In the genomic region with DNA sequence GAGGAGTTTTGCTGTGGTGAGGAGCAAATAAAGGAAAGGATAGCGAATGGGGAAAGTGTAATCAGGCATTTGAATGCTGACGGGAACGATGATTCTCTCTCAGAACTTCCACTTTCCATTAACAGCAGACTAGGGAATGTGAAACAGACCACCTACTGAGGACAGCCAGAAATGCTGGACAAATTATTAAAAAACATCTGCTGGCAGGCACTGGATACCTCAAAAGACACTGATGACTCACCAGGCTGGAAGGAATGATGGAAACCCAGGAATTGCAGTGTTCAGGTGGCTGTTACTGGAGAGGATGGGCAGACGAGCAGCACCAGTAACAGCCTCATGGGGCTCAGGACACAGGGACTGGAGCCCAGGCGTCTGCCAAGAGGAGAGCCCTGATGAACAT, we compare ENCODE assay signal across 12 cellular contexts. TPM values are rescaled to one million over a fixed set of nuclear protein-coding genes. Genes with fewer than 3 reads are reported as not detected.
DNase-seq lines count a peak whose midpoint lies in the region; ATAC-seq and TF ChIP-seq lines count a peak whose summit lies in the region.
"Had no signal": no experiment of that assay in that cellular context is flagged by ENCODE, and none has a peak within 500 bp of the region (broad histone marks: within the 10 kb centered on the region; RNA-seq: fewer than 3 reads in every experiment).

No MANE protein-coding gene starts in this region.

- peaks cover 6% of the 10 kb centered on the region; the same call in 2 of the 3 replicates for H3K4me1 Mint-ChIP-seq in GM23338
- H3K4me1 Mint-ChIP-seq in activated T-helper 17 cell treated with anti-CD3 and anti-CD28 coated beads, Interleukin-2, amount 50 U/mL, for 72 hours, result peaks cover 17% of the 10 kb centered on the region
- H3K4me1 Mint-ChIP-seq: brain had no signal

- 0 out of 2 replicates have a peak, but pooled peaks cover 6% of the 10 kb centered on the region for H3F3A ChIP-seq in GM23338 (replicated peaks; ENCODE audit: low read depth)

- ATAC-seq in GM23338 (peak; percentile 40), foreskin keratinocyte (peak; percentile 58), GM18517 (IDR thresholded peaks at IDR 0.05; ENCODE audit: unreplicated experiment) (no peak), GM18907 (IDR thresholded peaks at IDR 0.05; ENCODE audit: unreplicated experiment) (no peak)
- ATAC-seq in activated T-helper 17 cell treated with anti-CD3 and anti-CD28 coated beads, Interleukin-2, amount 50 U/mL, for 72 hours (replicated peaks), result no peak

- H3K27me3 Mint-ChIP-seq in GM23338 (ENCODE audit: insufficient read depth, low read depth, poor library complexity), result peaks cover 10% of the 10 kb centered on the region
- no peaks in the 10 kb centered on the region for H3K27me3 Mint-ChIP-seq in activated T-helper 17 cell treated with anti-CD3 and anti-CD28 coated beads, Interleukin-2, amount 50 U/mL, for 72 hours
- H3K27me3 Mint-ChIP-seq: brain had no signal

- H3K4me3 ChIP-seq in AG04450 (ENCODE audit: low read depth, low read length), result no peak overlapping the region
- no peak overlapping the region for H3K4me3 ChIP-seq in GM23338
- H3K4me3 ChIP-seq: neural progenitor cell had no signal

- DNase-seq in AG04450 (ENCODE audit: low read depth, low spot score), result peak; percentile 11
- DNase-seq in GM23338 (ENCODE audit: low spot score), result peak; percentile 44
- DNase-seq in foreskin keratinocyte, result peak in 1 of 2 donors; percentile 66
- no peak for DNase-seq in activated T-cell treated with anti-CD3 and anti-CD28 coated beads, Interleukin-2, amount 50 U/mL, for 1 hour
- no peak for DNase-seq in NK-92 treated with Interleukin-12 subunit alpha and Interleukin-12 subunit beta, amount 100 ng/mL, for 24 hours (lab: John Stamatoyannopoulos, UW)
- DNase-seq: NCI-H2171 treated with DMSO at 0.1 percent for 48 hours; stimulated activated CD4-positive, alpha-beta T cell treated with anti-CD3 and anti-CD28 coated beads, Interleukin-12 subunit alpha, Interleukin-12 subunit beta, amount 100 ng/mL, for 4 hours had no signal

- no peaks in the 10 kb centered on the region for H3K9me3 Mint-ChIP-seq in GM23338
- H3K9me3 Mint-ChIP-seq in activated T-helper 17 cell treated with anti-CD3 and anti-CD28 coated beads, Interleukin-2, amount 50 U/mL, for 72 hours, result no peaks in the 10 kb centered on the region
- H3K9me3 Mint-ChIP-seq: neural progenitor cell had no signal

- H3K36me3 ChIP-seq in GM23338 (ENCODE audit: insufficient read depth), result no peaks in the 10 kb centered on the region
- H3K36me3 ChIP-seq: neural progenitor cell had no signal

- no peak for TF ChIP-seq CTCF in AG04450 (IDR thresholded peaks at IDR 0.05; ENCODE audit: low read depth, low read length)
- no peak for TF ChIP-seq CTCF in GM23338 (conservative IDR thresholded peaks at IDR 0.05; ENCODE audit: low read depth in 2 of 2)
- no peak for TF ChIP-seq CTCF in foreskin keratinocyte (conservative IDR thresholded peaks at IDR 0.05)

- H3K4me1 ChIP-seq in GM23338 (ENCODE audit: insufficient read depth) (peaks cover 3% of the 10 kb centered on the region; the same call in 1 of the 2 replicates), foreskin keratinocyte (peaks cover 6% of the 10 kb centered on the region)

- H3K27me3 ChIP-seq in AG04450 (ENCODE audit: control insufficient read depth, insufficient read depth, low read length) (no peaks in the 10 kb centered on the region), GM23338 (ENCODE audit: insufficient read depth) (no peaks in the 10 kb centered on the region), foreskin keratinocyte (no peaks in the 10 kb centered on the region)
- H3K27me3 ChIP-seq: neural progenitor cell had no signal

- H4K20me1 ChIP-seq in GM23338 (replicated peaks; ENCODE audit: insufficient read depth), result no peaks in the 10 kb centered on the region; the same call in 1 of the 2 replicates

- POLR2A ChIA-PET in AG04450 (lab: Yijun Ruan, JAX), result no interaction called here

- H3K79me2 ChIP-seq in GM23338 (replicated peaks; ENCODE audit: insufficient read depth), result no peaks in the 10 kb centered on the region

- peaks cover 3% of the 10 kb centered on the region; the same call in 1 of the 3 replicates for H3K36me3 Mint-ChIP-seq in GM23338 (ENCODE audit: low read depth)
- H3K36me3 Mint-ChIP-seq in activated T-helper 17 cell treated with anti-CD3 and anti-CD28 coated beads, Interleukin-2, amount 50 U/mL, for 72 hours (ENCODE audit: low read depth), result peaks cover 10% of the 10 kb centered on the region

- H3K4me2 ChIP-seq in GM23338, result no peak overlapping the region
- H3K4me2 ChIP-seq: neural progenitor cell had no signal

- H3K27ac Mint-ChIP-seq in GM23338, result no peak overlapping the region
- peak overlapping the region; percentile 58 for H3K27ac Mint-ChIP-seq in activated T-helper 17 cell treated with anti-CD3 and anti-CD28 coated beads, Interleukin-2, amount 50 U/mL, for 72 hours
- H3K27ac Mint-ChIP-seq: brain, neural progenitor cell had no signal

- H2AFZ ChIP-seq in GM23338, result no peak overlapping the region
- H2AFZ ChIP-seq: neural progenitor cell had no signal

- peaks cover 4% of the 10 kb centered on the region; the same call in 1 of the 2 replicates for H3K9me3 ChIP-seq in AG04450 (ENCODE audit: control insufficient read depth, insufficient read depth, low read length)

- no peak overlapping the region for H3K27ac ChIP-seq in AG04450 (ENCODE audit: low read depth, low read length)
- H3K27ac ChIP-seq in GM23338 (ENCODE audit: low read depth), result no peak overlapping the region
- no peak overlapping the region for H3K27ac ChIP-seq in foreskin keratinocyte
- H3K27ac ChIP-seq: neural progenitor cell had no signal

- no peaks in the 10 kb centered on the region for H3K9me2 ChIP-seq in GM23338 (ENCODE audit: insufficient read depth)

- CTCF ChIA-PET in AG04450 (lab: Charles Lee), result no interaction called here

- H3K4me3 Mint-ChIP-seq in GM23338, result no peak overlapping the region
- H3K4me3 Mint-ChIP-seq in activated T-helper 17 cell treated with anti-CD3 and anti-CD28 coated beads, Interleukin-2, amount 50 U/mL, for 72 hours, result peak overlapping the region; percentile 47
- H3K4me3 Mint-ChIP-seq: brain, neural progenitor cell had no signal

TF ChIP-seq in GM23338, 12 proteins besides CTCF, POLR2A, EP300 and RAD21 (continues in another document):
- TF ChIP-seq ZNF114 (CRISPR knock-in tag; IDR thresholded peaks at IDR 0.05), result no peak
- no peak for TF ChIP-seq ZNF331 (CRISPR knock-in tag; IDR thresholded peaks at IDR 0.05; ENCODE audit: low read depth)

RNA-seq across cellular contexts. Expression of a gene that starts 33.4 kb away (rescaled TPM):
- polyA plus RNA-seq in AG04450 (2011; rRNA removed) (5.0 and 7.8 TPM in 2 replicates), GM23338 (2016; fragmentation: Nextera tagmentation; extraction: Ambion mirVana) (4.5 and 5.8 TPM in 2 replicates), foreskin keratinocyte (2.4 and 2.5 TPM in 2 replicates)
- polyA minus RNA-seq in AG04450 (2011; rRNA and poly(A)+ RNA removed), result 18.2 and 20.5 TPM in 2 replicates
- total RNA-seq in GM23338 (2014; rRNA removed; shearing (Covaris generic)), result 6.3 and 12.6 TPM in 2 replicates
- 10 to 100 TPM; 36.6 to 90.7 TPM for total RNA-seq in activated T-helper 17 cell treated with anti-CD3 and anti-CD28 coated beads, Interleukin-2, amount 50 U/mL, for 72 hours
- 3.4 and 4.6 TPM in 2 replicates for total RNA-seq in foreskin keratinocyte

RNA-seq across cellular contexts. Expression of a gene that starts 37.8 kb away (rescaled TPM):
- 0.04 and 0.09 TPM in 2 replicates for polyA plus RNA-seq in AG04450 (2011; rRNA removed)
- polyA minus RNA-seq in AG04450 (2011; rRNA and poly(A)+ RNA removed), result not detected in 2 replicates
- total RNA-seq in GM23338 (2014; rRNA removed; shearing (Covaris generic)), result 3.9 and 5.6 TPM in 2 replicates
- polyA plus RNA-seq in GM23338 (2016; fragmentation: Nextera tagmentation; extraction: Ambion mirVana), result 5.6 and 7.6 TPM in 2 replicates
- total RNA-seq in activated T-helper 17 cell treated with anti-CD3 and anti-CD28 coated beads, Interleukin-2, amount 50 U/mL, for 72 hours, result 1 to 10 TPM in 1 of 2 donors, under 1 TPM in 1; 0.84 to 2.1 TPM
- 3.1 and 4.0 TPM in 2 replicates for total RNA-seq in foreskin keratinocyte
- polyA plus RNA-seq in foreskin keratinocyte, result 4.2 and 5.0 TPM in 2 replicates

RNA-seq across cellular contexts. Expression of a gene that starts 53.5 kb away (rescaled TPM):
- polyA plus RNA-seq in AG04450 (2011; rRNA removed) (8.3 and 12.2 TPM in 2 replicates), GM23338 (2016; fragmentation: Nextera tagmentation; extraction: Ambion mirVana) (2.2 and 2.3 TPM in 2 replicates), foreskin keratinocyte (18.7 and 20.0 TPM in 2 replicates)
- polyA minus RNA-seq in AG04450 (2011; rRNA and poly(A)+ RNA removed), result 5.2 and 5.3 TPM in 2 replicates
- total RNA-seq in GM23338 (2014; rRNA removed; shearing (Covaris generic)), result 7.7 and 8.9 TPM in 2 replicates
- 10 to 100 TPM; 15.7 to 58.8 TPM for total RNA-seq in activated T-helper 17 cell treated with anti-CD3 and anti-CD28 coated beads, Interleukin-2, amount 50 U/mL, for 72 hours
- 21.1 and 23.8 TPM in 2 replicates for total RNA-seq in foreskin keratinocyte

Comparison
In these comparisons a context has a peak if more than half of its experiments do, and no peak if none do; other contexts are left out.
1. DNase-seq: peak in AG04450 (single experiment) and GM23338 (single experiment); none in activated T-cell treated with anti-CD3 and anti-CD28 coated beads, Interleukin-2, amount 50 U/mL, for 1 hour (single experiment) and NK-92 treated with Interleukin-12 subunit alpha and Interleukin-12 subunit beta, amount 100 ng/mL, for 24 hours (single experiment).
2. ATAC-seq: peak in GM23338 (single experiment) and foreskin keratinocyte (single experiment); none in activated T-helper 17 cell treated with anti-CD3 and anti-CD28 coated beads, Interleukin-2, amount 50 U/mL, for 72 hours (single experiment), GM18517 (single experiment) and GM18907 (single experiment).